In the genomic region with DNA sequence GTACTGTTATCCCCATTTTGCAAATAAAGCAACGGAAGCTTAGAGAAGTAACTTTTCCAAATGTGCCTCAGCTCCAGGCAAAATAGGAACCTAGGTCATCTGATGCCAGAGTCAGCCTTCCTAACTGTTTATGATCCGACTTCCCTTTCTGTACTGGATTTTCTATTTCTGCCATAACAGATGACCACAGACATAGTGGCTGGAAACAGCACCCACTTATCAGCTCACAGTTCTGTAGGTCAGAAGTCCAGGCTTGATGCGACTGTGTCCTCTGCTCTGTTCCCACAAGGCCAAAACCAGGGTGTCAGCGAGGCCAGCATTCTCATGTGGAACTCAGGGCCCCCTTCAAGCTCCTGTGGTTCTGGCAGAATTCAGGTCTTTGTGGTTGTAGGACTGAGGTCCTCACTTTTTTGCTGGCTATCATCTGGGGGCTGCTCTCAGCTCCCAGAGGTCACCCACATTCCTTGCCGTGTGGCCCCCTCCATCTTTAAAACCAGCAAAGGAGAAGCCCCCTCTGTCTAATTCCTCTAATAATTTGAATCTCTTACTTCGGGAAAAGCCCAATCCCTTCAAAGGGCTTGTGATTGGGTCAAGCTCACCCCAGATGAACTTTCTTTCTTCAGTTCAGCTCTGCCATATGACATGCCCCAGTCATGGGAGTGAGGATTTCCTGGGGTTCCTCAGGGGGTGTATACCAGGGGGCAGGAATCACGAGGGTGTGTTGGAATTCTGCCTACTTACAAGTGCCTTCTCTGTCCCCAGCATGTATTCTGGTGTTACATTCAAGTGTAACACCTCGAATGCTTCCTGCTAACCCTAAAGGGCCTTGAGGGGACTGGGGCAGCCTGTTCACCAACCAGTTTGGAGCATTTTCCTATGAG, we compare ENCODE assay signal across 8 cellular contexts. TPM values are rescaled to one million over a fixed set of nuclear protein-coding genes. Genes with fewer than 3 reads are reported as not detected.
DNase-seq lines count a peak whose midpoint lies in the region; ATAC-seq and TF ChIP-seq lines count a peak whose summit lies in the region.

No MANE protein-coding gene starts in this region.

- H3K4me2 ChIP-seq in OCI-LY7 (ENCODE audit: low read length), result no peak overlapping the region

- no peaks in the 10 kb centered on the region for H3K9me3 Mint-ChIP-seq in activated T-helper 17 cell treated with anti-CD3 and anti-CD28 coated beads, Interleukin-2, amount 50 U/mL, for 72 hours
- H3K9me3 Mint-ChIP-seq in stimulated activated effector memory CD8-positive, alpha-beta T cell treated with anti-CD3 and anti-CD28 coated beads, Interleukin-12 subunit alpha, Interleukin-12 subunit beta, amount 100 ng/mL, for 72 hours, result no peaks in the 10 kb centered on the region

- H3K4me3 ChIP-seq in right cardiac atrium (ENCODE audit: low read length) (peak overlapping the region; percentile 82), OCI-LY7 (ENCODE audit: low read depth, low read length, poor library complexity, severe bottlenecking) (no peak overlapping the region)

- no peaks in the 10 kb centered on the region for H3K36me3 Mint-ChIP-seq in activated T-helper 17 cell treated with anti-CD3 and anti-CD28 coated beads, Interleukin-2, amount 50 U/mL, for 72 hours (ENCODE audit: low read depth)
- no peaks in the 10 kb centered on the region for H3K36me3 Mint-ChIP-seq in stimulated activated effector memory CD8-positive, alpha-beta T cell treated with anti-CD3 and anti-CD28 coated beads, Interleukin-12 subunit alpha, Interleukin-12 subunit beta, amount 100 ng/mL, for 72 hours

- intact Hi-C loops in right cardiac atrium (cut with DNase I), result no loop called here
- intact Hi-C loops in OCI-LY7 (cut with micrococcal nuclease; ENCODE audit: unreplicated experiment), result no loop called here

- H3K27me3 ChIP-seq in right cardiac atrium (ENCODE audit: control insufficient read depth, insufficient read depth), result no peaks in the 10 kb centered on the region

- H3K27ac ChIP-seq in right cardiac atrium (ENCODE audit: low read length) (peak overlapping the region; percentile 70), OCI-LY7 (ENCODE audit: low read depth, low read length, poor library complexity, severe bottlenecking) (no peak overlapping the region)

- no peaks in the 10 kb centered on the region for H3K9me2 ChIP-seq in OCI-LY7 (ENCODE audit: insufficient read depth, low read length)

- POLR2A ChIA-PET in OCI-LY7 (lab: Charles Lee), result interaction anchor here (0.7 kb wide), 1 partner anchor 359 kb away, joined by 4 read pairs; no protein-coding TSS in a partner anchor

- no TSS peak for BruUV-seq in OCI-LY7 (replicated peaks; lab: Mats Ljungman, UMichigan)

- ATAC-seq in activated T-helper 17 cell treated with anti-CD3 and anti-CD28 coated beads, Interleukin-2, amount 50 U/mL, for 72 hours (replicated peaks), result no peak
- peak in 1 of 2 donors; percentile 12 for ATAC-seq in right cardiac atrium
- no peak for ATAC-seq in stimulated activated effector memory CD8-positive, alpha-beta T cell treated with anti-CD3 and anti-CD28 coated beads, Interleukin-12 subunit alpha, Interleukin-12 subunit beta, amount 100 ng/mL, for 72 hours

- H4K20me1 ChIP-seq in OCI-LY7 (ENCODE audit: insufficient read depth, low read length), result no peaks in the 10 kb centered on the region

- WGBS in right cardiac atrium, result 68% methylated on average over 8 of the region's 8 CpGs

- H3K9me3 ChIP-seq in right cardiac atrium (ENCODE audit: control insufficient read depth, low read length) (no peaks in the 10 kb centered on the region), OCI-LY7 (ENCODE audit: low read length) (no peaks in the 10 kb centered on the region)

- H3K4me1 Mint-ChIP-seq in activated T-helper 17 cell treated with anti-CD3 and anti-CD28 coated beads, Interleukin-2, amount 50 U/mL, for 72 hours, result peaks cover 5% of the 10 kb centered on the region
- peaks cover 7% of the 10 kb centered on the region for H3K4me1 Mint-ChIP-seq in stimulated activated effector memory CD8-positive, alpha-beta T cell treated with anti-CD3 and anti-CD28 coated beads, Interleukin-12 subunit alpha, Interleukin-12 subunit beta, amount 100 ng/mL, for 72 hours

- H3K4me3 Mint-ChIP-seq in activated T-helper 17 cell treated with anti-CD3 and anti-CD28 coated beads, Interleukin-2, amount 50 U/mL, for 72 hours, result peak overlapping the region; percentile 78
- H3K4me3 Mint-ChIP-seq in stimulated activated effector memory CD8-positive, alpha-beta T cell treated with anti-CD3 and anti-CD28 coated beads, Interleukin-12 subunit alpha, Interleukin-12 subunit beta, amount 100 ng/mL, for 72 hours, result peak overlapping the region; percentile 59

- H3K4me1 ChIP-seq in right cardiac atrium (ENCODE audit: control insufficient read depth, insufficient read depth, low read length) (peaks cover 13% of the 10 kb centered on the region), OCI-LY7 (ENCODE audit: insufficient read depth, low read length, poor library complexity, severe bottlenecking) (no peaks in the 10 kb centered on the region)

- no peaks in the 10 kb centered on the region for H3K79me2 ChIP-seq in OCI-LY7 (ENCODE audit: insufficient read depth, low read depth, low read length)

- no peaks in the 10 kb centered on the region for H3K36me3 ChIP-seq in OCI-LY7 (ENCODE audit: insufficient read depth, low read length)

- peak overlapping the region; percentile 15 for H3K27ac Mint-ChIP-seq in activated T-helper 17 cell treated with anti-CD3 and anti-CD28 coated beads, Interleukin-2, amount 50 U/mL, for 72 hours
- peak overlapping the region; percentile 10 for H3K27ac Mint-ChIP-seq in stimulated activated effector memory CD8-positive, alpha-beta T cell treated with anti-CD3 and anti-CD28 coated beads, Interleukin-12 subunit alpha, Interleukin-12 subunit beta, amount 100 ng/mL, for 72 hours

- peaks cover 6% of the 10 kb centered on the region for H3K27me3 Mint-ChIP-seq in activated T-helper 17 cell treated with anti-CD3 and anti-CD28 coated beads, Interleukin-2, amount 50 U/mL, for 72 hours

- CTCF ChIA-PET in OCI-LY7 (lab: Charles Lee; ENCODE audit: unreplicated experiment), result no interaction called here

- no peak for TF ChIP-seq CTCF in OCI-LY7 (conservative IDR thresholded peaks at IDR 0.05; ENCODE audit: low read length)

- DNase-seq in SKM-1 treated with dmso at 0.1 percent for 144 hours (lab: John Stamatoyannopoulos, UW; ENCODE audit: unreplicated experiment), result peak; percentile 37
- no peak for DNase-seq in SKM-1 (lab: John Stamatoyannopoulos, UW; ENCODE audit: unreplicated experiment)
- no peak for DNase-seq in right cardiac atrium
- DNase-seq in stimulated activated effector memory CD8-positive, alpha-beta T cell treated with anti-CD3 and anti-CD28 coated beads, Interleukin-12 subunit alpha, Interleukin-12 subunit beta, amount 100 ng/mL, for 72 hours (ENCODE audit: low spot score in 2 of 2), result no peak
- DNase-seq in D341Med (ENCODE audit: low spot score), result no peak
- DNase-seq in OCI-LY7 (ENCODE audit: low spot score), result no peak
- no peak for DNase-seq in GF-D8 (lab: John Stamatoyannopoulos, UW)

- H2AFZ ChIP-seq in OCI-LY7 (ENCODE audit: low read length), result no peak overlapping the region

RNA-seq across cellular contexts. Expression of a gene that starts 15.3 kb away (rescaled TPM):
- total RNA-seq in activated T-helper 17 cell treated with anti-CD3 and anti-CD28 coated beads, Interleukin-2, amount 50 U/mL, for 72 hours, result not detected
- total RNA-seq in right cardiac atrium, result 10 to 100 TPM in 3 of 4 donors, 1 to 10 TPM in 1; 9.3 to 30.0 (median 24.0) TPM
- 15.8 TPM for polyA plus RNA-seq in right cardiac atrium
- total RNA-seq in OCI-LY7 (2014; rRNA removed; shearing (Covaris generic)), result not detected in 2 replicates
- total RNA-seq in OCI-LY7 (2022), result not detected in 2 replicates

RNA-seq across cellular contexts. Expression of a gene that starts 36.2 kb away (rescaled TPM):
- total RNA-seq in activated T-helper 17 cell treated with anti-CD3 and anti-CD28 coated beads, Interleukin-2, amount 50 U/mL, for 72 hours, result not detected
- not detected for total RNA-seq in right cardiac atrium
- polyA plus RNA-seq in right cardiac atrium, result 0.05 TPM
- not detected in 2 replicates for total RNA-seq in OCI-LY7 (2014; rRNA removed; shearing (Covaris generic))
- total RNA-seq in OCI-LY7 (2022), result not detected in 2 replicates

RNA-seq across cellular contexts. Expression of a gene that starts 39.3 kb away (rescaled TPM):
- total RNA-seq in activated T-helper 17 cell treated with anti-CD3 and anti-CD28 coated beads, Interleukin-2, amount 50 U/mL, for 72 hours, result not detected
- under 1 TPM in 1 of 4 donors, not detected in 3; 0.17 TPM for total RNA-seq in right cardiac atrium
- polyA plus RNA-seq in right cardiac atrium, result 0.09 TPM
- 0.06 TPM in 1 of 2 replicates, not detected in the other for total RNA-seq in OCI-LY7 (2014; rRNA removed; shearing (Covaris generic))
- total RNA-seq in OCI-LY7 (2022), result 0.11 TPM in 1 of 2 replicates, not detected in the other

Comparison
In these comparisons a context has a peak if more than half of its experiments do, and no peak if none do; other contexts are left out.
1. RNA of a gene that starts 15.3 kb away (total RNA-seq): 9.3 to 30.0 TPM in right cardiac atrium; not detected in OCI-LY7 and not detected in activated T-helper 17 cell treated with anti-CD3 and anti-CD28 coated beads, Interleukin-2, amount 50 U/mL, for 72 hours; every median in the first group is over 4 times any median in the second.